Comparison of ENCODE assay signal across 23 cellular contexts in genomic region chr5:173025651-173026050, GRCh38. TPM values are rescaled to one million over a fixed set of nuclear protein-coding genes. Genes with fewer than 3 reads are reported as not detected.
DNase-seq lines count a peak whose midpoint lies in the region; ATAC-seq and TF ChIP-seq lines count a peak whose summit lies in the region.
"Had no signal": no experiment of that assay in that cellular context is flagged by ENCODE, and none has a peak within 500 bp of the region (broad histone marks: within the 10 kb centered on the region; RNA-seq: fewer than 3 reads in every experiment).

No MANE protein-coding gene starts in this region.

- H3K9me3 ChIP-seq in sigmoid colon = no peaks in the 10 kb centered on the region
- H3K9me3 ChIP-seq: A549, ovary had no signal

- H3K36me3 ChIP-seq in sigmoid colon = peaks cover 0 to 8% (median 2%) of the 10 kb centered on the region in 4 donors
- H3K36me3 ChIP-seq: ovary had no signal

- H3K4me3 ChIP-seq in coronary artery (no peak overlapping the region), sigmoid colon (no peak overlapping the region)
- H3K4me3 ChIP-seq: A549, ovary had no signal

- peaks cover 0 to 24% (median 18%) of the 10 kb centered on the region in 4 donors for H3K4me1 ChIP-seq in sigmoid colon
- H3K4me1 ChIP-seq: A549 had no signal

- no peaks in the 10 kb centered on the region for H3K27me3 ChIP-seq in sigmoid colon
- H3K27me3 ChIP-seq: ovary had no signal

- no peak for ATAC-seq in GM19023 (IDR thresholded peaks at IDR 0.05; ENCODE audit: unreplicated experiment)
- ATAC-seq in HG03342 (IDR thresholded peaks at IDR 0.05; ENCODE audit: unreplicated experiment) = no peak
- ATAC-seq: A549; left colon; stimulated activated memory B cell treated with anti-CD40 and anti-IgM and Interleukin-4, amounts not matched to agents 10 μg/mL and 1 μg/mL and 100 μg/mL, for 72 hours had no signal

- H3K27ac ChIP-seq in coronary artery = no peak overlapping the region
- H3K27ac ChIP-seq in sigmoid colon = no peak overlapping the region
- H3K27ac ChIP-seq: A549, ovary had no signal

- TF ChIP-seq POLR2A in sigmoid colon (IDR thresholded peaks at IDR 0.05) = no peak

- DNase-seq in activated effector memory CD4-positive, alpha-beta T cell treated with anti-CD3 and anti-CD28 coated beads, Interleukin-2, amount 50 U/mL, for 16 hours = peak; percentile 12
- no peak for DNase-seq in activated effector memory CD4-positive, alpha-beta T cell treated with Interleukin-2 at 50 U/mL for 16 hours
- DNase-seq in LHCN-M2 (ENCODE audit: low read depth) (peak; percentile 72), coronary artery (ENCODE audit: low spot score) (peak; percentile 29), sigmoid colon (peak; percentile 21), C1 segment of cervical spinal cord (lab: John Stamatoyannopoulos, UW) (no peak)
- DNase-seq: activated naive CD4-positive, alpha-beta T cell treated with Interleukin-2 at 50 U/mL for 16 hours; activated T-cell treated with anti-CD3 and anti-CD28 coated beads, Interleukin-2, amount 50 U/mL, for 1 hour; anterior cingulate cortex; DMS53; effector CD8-positive, alpha-beta T cell; HCEC 1CT; immature natural killer cell; left colon; mammary epithelial cell; NCI-H1436 treated with DMSO at 0.1 percent for 48 hours; NCI-H748 treated with DMSO at 0.1 percent for 48 hours; ovary; SHP77 had no signal

- 87 to 90% methylated on average over 6 of the region's 6 CpGs for WGBS in sigmoid colon, 2 donors

- TF ChIP-seq EP300 in sigmoid colon (IDR thresholded peaks at IDR 0.05) = no peak

- TF ChIP-seq CTCF in coronary artery (IDR thresholded peaks at IDR 0.05) (no peak), sigmoid colon (IDR thresholded peaks at IDR 0.05) (no peak)

- intact Hi-C loops in sigmoid colon (cut with DNase I) = no loop called here

RNA-seq across cellular contexts. Expression of gene CREBRF, which starts 30.5 kb away (rescaled TPM):
- total RNA-seq in LHCN-M2 (2014; rRNA removed) = 7.0 and 9.6 TPM in 2 replicates
- polyA plus RNA-seq in LHCN-M2 (2012) = 1.8 TPM
- 10 to 100 TPM; 47.9 to 58.5 (median 56.6) TPM for total RNA-seq in sigmoid colon
- 1 to 10 TPM; 4.4 to 6.6 (median 6.6) TPM for polyA plus RNA-seq in sigmoid colon

RNA-seq across cellular contexts. Expression of gene ATP6V0E1, which starts 42.1 kb away (rescaled TPM):
- total RNA-seq in LHCN-M2 (2014; rRNA removed) (165 and 195 TPM in 2 replicates), sigmoid colon (100 to 1,000 TPM; 117 to 154 (median 134) TPM)
- 739 TPM for polyA plus RNA-seq in LHCN-M2 (2012)
- polyA plus RNA-seq in sigmoid colon = 100 to 1,000 TPM; 158 to 261 (median 249) TPM

Comparison
In these comparisons a context has a peak if more than half of its experiments do, and no peak if none do; other contexts are left out.
1. DNase-seq: peak in activated effector memory CD4-positive, alpha-beta T cell treated with anti-CD3 and anti-CD28 coated beads, Interleukin-2, amount 50 U/mL, for 16 hours (single experiment), LHCN-M2 (single experiment), coronary artery (single experiment) and sigmoid colon (single experiment); none in activated effector memory CD4-positive, alpha-beta T cell treated with Interleukin-2 at 50 U/mL for 16 hours (single experiment) and C1 segment of cervical spinal cord (0 of 14).